In genomic region chr7:100111914-100112313, GRCh38 we compare ENCODE assay signal across 1 cellular context.
A peak's percentile ranks its signal among the peaks of the same experiment; 100 is the strongest.
TF ChIP-seq lines count a peak whose summit lies in the region.

No MANE protein-coding gene starts in this region.

TF ChIP-seq in K562, 482 proteins besides CTCF, POLR2A, EP300 and RAD21:
- TF ChIP-seq POLR2G (IDR thresholded peaks at IDR 0.05; ENCODE audit: low read depth, low read length) = peak; percentile 42
- TF ChIP-seq ETV6 (IDR thresholded peaks at IDR 0.05; ENCODE audit: borderline replicate concordance in 1 of 2, low read depth in 2 of 2, low read length in 1 of 2) = no peak
- TF ChIP-seq ETV6 (CRISPR knock-in tag; IDR thresholded peaks at IDR 0.05; ENCODE audit: borderline replicate concordance) = no peak
- TF ChIP-seq DIDO1 (tag; IDR thresholded peaks at IDR 0.05; ENCODE audit: low read depth) = no peak
